Comparison of ENCODE assay signal across 8 cellular contexts in genomic region chr16:29181930-29182411, GRCh38.
DNase-seq lines count a peak whose midpoint lies in the region; ATAC-seq and TF ChIP-seq lines count a peak whose summit lies in the region.
"Not testable (repeated sequence)": the region's sequence is repeated elsewhere in the genome, so short reads cannot be mapped to it uniquely, and the experiment has no call there.

No MANE protein-coding gene starts in this region.

- not testable (repeated sequence) for H3K9ac ChIP-seq in HCT116 (ENCODE audit: low read length); neural progenitor cell

- not testable (repeated sequence) for H4K20me1 ChIP-seq in HCT116 (ENCODE audit: insufficient read depth); neural progenitor cell (ENCODE audit: low read depth)

- not testable (repeated sequence) for H3K4me2 ChIP-seq in HCT116 (ENCODE audit: low read length); neural progenitor cell

- 91% methylated on average over 17 of the region's 17 CpGs for WGBS in right cardiac atrium

- H2AFZ ChIP-seq in HCT116 (ENCODE audit: low read depth, low read length, poor library complexity, severe bottlenecking); neural progenitor cell (replicated peaks): not testable (repeated sequence)

- CTCF ChIA-PET in HCT116 (lab: Charles Lee): not testable (repeated sequence)

- not testable (repeated sequence) for H3K9me3 ChIP-seq in HCT116 (ENCODE audit: control insufficient read depth in 1 of 2, insufficient read depth in 1 of 2, low read depth in 1 of 2, low read length in 2 of 2); right cardiac atrium (ENCODE audit: control insufficient read depth, low read length); neural progenitor cell (ENCODE audit: low read depth)

- H3K36me3 Mint-ChIP-seq in neural progenitor cell: not testable (repeated sequence)
- peaks cover 9 to 17% of the 10 kb centered on the region in 2 donors for H3K36me3 Mint-ChIP-seq in stimulated activated naive B cell treated with anti-CD40 and anti-IgM and Interleukin-4, amounts not matched to agents 10 μg/mL and 1 μg/mL and 100 μg/mL, for 72 hours

- TF ChIP-seq RAD21 in HCT116 (IDR thresholded peaks at IDR 0.05; ENCODE audit: low read depth): peak; percentile 39; the same call in 1 of the 2 replicates

- H3K4me1 ChIP-seq in HCT116 (ENCODE audit: control insufficient read depth in 1 of 2, insufficient read depth in 2 of 2, low read length in 2 of 2); neural progenitor cell: not testable (repeated sequence)
- H3K4me1 ChIP-seq in right cardiac atrium (ENCODE audit: control insufficient read depth, insufficient read depth, low read length): peaks cover 11% of the 10 kb centered on the region

- not testable (repeated sequence) for H3K4me3 ChIP-seq in HCT116 (replicated peaks in 1 of 2; ENCODE audit: low read depth in 1 of 2, low read length in 2 of 2); choroid plexus epithelial cell (ENCODE audit: low read depth, low read length); right cardiac atrium (ENCODE audit: low read length); neural progenitor cell

- H3K36me3 ChIP-seq in HCT116 (ENCODE audit: control insufficient read depth in 1 of 2, insufficient read depth in 2 of 2, low read length in 2 of 2); neural progenitor cell: not testable (repeated sequence)

- RAD21 ChIA-PET in HCT116 (lab: Charles Lee; ENCODE audit: low non-redundant PET in 1 of 2, low total read pairs in 2 of 2, uncharacterized antibody in 2 of 2, unreplicated experiment in 2 of 2): not testable (repeated sequence)

- peak; percentile 87 for ATAC-seq in HCT116
- not testable (repeated sequence) for ATAC-seq in right cardiac atrium
- peak; percentile 39 to 66 for ATAC-seq in stimulated activated naive B cell treated with anti-CD40 and anti-IgM and Interleukin-4, amounts not matched to agents 10 μg/mL and 1 μg/mL and 100 μg/mL, for 72 hours (replicated peaks)

- DNase-seq in DMS53 (lab: John Stamatoyannopoulos, UW): peak; percentile 43
- peak; percentile 13 for DNase-seq in HCT116 (ENCODE audit: low read depth, low spot score)
- DNase-seq in NCI-H510A treated with DMSO at 0.1 percent for 48 hours (lab: John Stamatoyannopoulos, UW): peak; percentile 7
- peak; percentile 17 to 30 for DNase-seq in activated CD4-positive, alpha-beta T cell treated with anti-CD3 and anti-CD28 coated beads, Interleukin-2, amount 50 U/mL, for 48 hours
- not testable (repeated sequence) for DNase-seq in choroid plexus epithelial cell (ENCODE audit: low read depth); neural progenitor cell (ENCODE audit: low spot score); stimulated activated naive B cell treated with anti-CD40 and anti-IgM and Interleukin-4, amounts not matched to agents 10 μg/mL and 1 μg/mL and 100 μg/mL, for 72 hours
- DNase-seq in right cardiac atrium: peak in 2 of 3 donors; percentile 36 to 62

- not testable (repeated sequence) for H3K9me2 ChIP-seq in HCT116 (ENCODE audit: insufficient read depth)

- H3K27ac Mint-ChIP-seq in neural progenitor cell: not testable (repeated sequence)
- H3K27ac Mint-ChIP-seq in stimulated activated naive B cell treated with anti-CD40 and anti-IgM and Interleukin-4, amounts not matched to agents 10 μg/mL and 1 μg/mL and 100 μg/mL, for 72 hours: peak overlapping the region; percentile 62

- POLR2A ChIA-PET in HCT116 (lab: Charles Lee): not testable (repeated sequence)

- TF ChIP-seq CTCF in HCT116 (IDR thresholded peaks at IDR 0.05 in 2 of 3, conservative IDR thresholded peaks at IDR 0.05 in 1 of 3; ENCODE audit: borderline replicate concordance in 1 of 3, insufficient read depth in 1 of 3, low read depth in 2 of 3, low read length in 2 of 3) (peak; percentile 28 to 51 (median 29); a peak in 5 of 6 replicates), choroid plexus epithelial cell (conservative IDR thresholded peaks at IDR 0.05; ENCODE audit: low read depth, low read length) (peak; percentile 21), neural progenitor cell (IDR thresholded peaks at IDR 0.05) (peak; percentile 42)

- H3K27ac ChIP-seq in HCT116 (ENCODE audit: low read depth, low read length); neural progenitor cell: not testable (repeated sequence)
- H3K27ac ChIP-seq in right cardiac atrium (ENCODE audit: low read length): peak overlapping the region; percentile 66

- not testable (repeated sequence) for TF ChIP-seq POLR2A in HCT116 (IDR thresholded peaks at IDR 0.05; ENCODE audit: borderline replicate concordance, extremely low read depth, insufficient read depth, insufficient read length)

- intact Hi-C loops in HCT116 (cut with micrococcal nuclease); right cardiac atrium (cut with DNase I): not testable (repeated sequence)

- H3K27me3 Mint-ChIP-seq in neural progenitor cell (ENCODE audit: insufficient read depth, low read depth); stimulated activated naive B cell treated with anti-CD40 and anti-IgM and Interleukin-4, amounts not matched to agents 10 μg/mL and 1 μg/mL and 100 μg/mL, for 72 hours: not testable (repeated sequence)

- peaks cover 18% of the 10 kb centered on the region for H3K4me1 Mint-ChIP-seq in neural progenitor cell
- H3K4me1 Mint-ChIP-seq in stimulated activated naive B cell treated with anti-CD40 and anti-IgM and Interleukin-4, amounts not matched to agents 10 μg/mL and 1 μg/mL and 100 μg/mL, for 72 hours: not testable (repeated sequence)

- BruUV-seq in HCT116 (replicated peaks; lab: Mats Ljungman, UMichigan): not testable (repeated sequence)

- H3K9me3 Mint-ChIP-seq in neural progenitor cell; stimulated activated naive B cell treated with anti-CD40 and anti-IgM and Interleukin-4, amounts not matched to agents 10 μg/mL and 1 μg/mL and 100 μg/mL, for 72 hours: not testable (repeated sequence)

- not testable (repeated sequence) for H3K79me2 ChIP-seq in HCT116 (ENCODE audit: insufficient read depth, low read length); neural progenitor cell (ENCODE audit: low read depth)

- H3K4me3 Mint-ChIP-seq in neural progenitor cell; stimulated activated naive B cell treated with anti-CD40 and anti-IgM and Interleukin-4, amounts not matched to agents 10 μg/mL and 1 μg/mL and 100 μg/mL, for 72 hours: not testable (repeated sequence)

- H3K27me3 ChIP-seq in HCT116 (ENCODE audit: insufficient read depth, low read length); right cardiac atrium (ENCODE audit: control insufficient read depth, insufficient read depth); neural progenitor cell: not testable (repeated sequence)

- H3F3A ChIP-seq in neural progenitor cell (ENCODE audit: low read depth): not testable (repeated sequence)
